ENCODE assay signal across 11 cellular contexts in the genomic region with DNA sequence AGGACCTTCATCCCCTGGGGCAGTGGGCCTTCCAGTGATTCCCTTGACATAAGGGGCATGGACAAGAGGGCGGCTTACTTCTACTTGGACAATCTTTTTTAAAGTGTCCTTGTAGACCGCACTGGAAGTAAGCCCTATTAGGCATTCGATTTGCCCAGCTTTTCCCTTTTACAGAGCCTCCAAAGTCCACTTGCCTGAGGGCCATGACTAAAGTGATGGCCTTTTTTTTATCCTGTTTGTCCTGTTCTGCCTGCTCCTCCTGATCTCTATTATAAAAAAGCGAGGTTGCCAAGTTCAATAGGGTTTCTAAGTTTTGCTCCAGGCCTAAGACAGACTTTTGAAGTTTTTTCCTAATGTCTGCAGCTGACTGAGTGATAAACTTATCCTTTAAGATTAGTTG. TPM values are rescaled to one million over a fixed set of nuclear protein-coding genes. Genes with fewer than 3 reads are reported as not detected.
DNase-seq lines count a peak whose midpoint lies in the region; ATAC-seq, FAIRE-seq and TF ChIP-seq lines count a peak whose summit lies in the region.
"Not testable (repeated sequence)": the region's sequence is repeated elsewhere in the genome, so short reads cannot be mapped to it uniquely, and the experiment has no call there.
"Had no signal": no experiment of that assay in that cellular context is flagged by ENCODE, and none has a peak within 500 bp of the region (broad histone marks: within the 10 kb centered on the region; RNA-seq: fewer than 3 reads in every experiment).

No MANE protein-coding gene starts in this region.

- peak overlapping the region; percentile 81 for H3K27ac Mint-ChIP-seq in mesothelial cell of epicardium
- peak overlapping the region; percentile 95 for H3K27ac Mint-ChIP-seq in type B pancreatic cell

- not testable (repeated sequence) for H3K4me3 ChIP-seq in PC-3 (ENCODE audit: low read length); bronchial epithelial cell (ENCODE audit: low read depth, low read length)

- H3K4me1 ChIP-seq in PC-3 (ENCODE audit: insufficient read depth, low read length): peaks cover 21% of the 10 kb centered on the region

- H3K4me3 Mint-ChIP-seq in mesothelial cell of epicardium: not testable (repeated sequence)
- peak overlapping the region; percentile 44 for H3K4me3 Mint-ChIP-seq in type B pancreatic cell

- not testable (repeated sequence) for H3K9me3 ChIP-seq in PC-3 (ENCODE audit: low read length)

- BruUV-seq in PC-3 (replicated peaks; lab: Mats Ljungman, UMichigan): not testable (repeated sequence)

- not testable (repeated sequence) for H4K20me1 ChIP-seq in PC-3 (ENCODE audit: low read length)

- not testable (repeated sequence) for H3F3A ChIP-seq in PC-3 (ENCODE audit: low read length, unreplicated experiment)

- ATAC-seq in PC-3: not testable (repeated sequence)

- not testable (repeated sequence) for H3K27me3 Mint-ChIP-seq in mesothelial cell of epicardium (ENCODE audit: low read depth); type B pancreatic cell

- H3K36me3 ChIP-seq in PC-3 (ENCODE audit: low read depth, low read length); bronchial epithelial cell (ENCODE audit: control insufficient read depth, insufficient read depth, low read length): not testable (repeated sequence)

- peak; percentile 68 for DNase-seq in ELF-1 (ENCODE audit: low read depth, low spot score)
- peak; percentile 91 for DNase-seq in PC-3
- peak; percentile 31 for DNase-seq in SIG-M5 treated with dmso at 0.1 percent for 504 hours (lab: John Stamatoyannopoulos, UW; ENCODE audit: unreplicated experiment)
- peak; percentile 21 for DNase-seq in bronchial epithelial cell (ENCODE audit: low read depth)
- DNase-seq in mesothelial cell of epicardium (ENCODE audit: low spot score in 2 of 2, unreplicated experiment in 2 of 2); type B pancreatic cell (ENCODE audit: extremely low spot score, unreplicated experiment): not testable (repeated sequence)

- not testable (repeated sequence) for FAIRE-seq in bronchial epithelial cell (lab: Jason Lieb, UNC)

- H3K79me2 ChIP-seq in PC-3 (ENCODE audit: low read length): not testable (repeated sequence)

- H3K9ac ChIP-seq in PC-3 (ENCODE audit: low read length): not testable (repeated sequence)

- CTCF ChIA-PET in PC-3 (lab: Charles Lee): not testable (repeated sequence)

- peak overlapping the region; percentile 35; the same call in 1 of the 2 replicates for H3K4me2 ChIP-seq in PC-3 (ENCODE audit: low read length)

- TF ChIP-seq CTCF in 22Rv1 (IDR thresholded peaks at IDR 0.05); PC-3 (conservative IDR thresholded peaks at IDR 0.05; ENCODE audit: low read depth, low read length); bronchial epithelial cell (IDR thresholded peaks at IDR 0.05; ENCODE audit: insufficient read depth, low read length, severe bottlenecking); mesothelial cell of epicardium (IDR thresholded peaks at IDR 0.05; ENCODE audit: unreplicated experiment); type B pancreatic cell (conservative IDR thresholded peaks at IDR 0.05): not testable (repeated sequence)

- H3K9me2 ChIP-seq in PC-3 (replicated peaks; ENCODE audit: low read length): not testable (repeated sequence)

- H3K4me1 Mint-ChIP-seq in mesothelial cell of epicardium: peaks cover 61% of the 10 kb centered on the region
- peaks cover 22% of the 10 kb centered on the region for H3K4me1 Mint-ChIP-seq in type B pancreatic cell (ENCODE audit: unreplicated experiment)

- POLR2A ChIA-PET in PC-3 (lab: Charles Lee; ENCODE audit: unreplicated experiment): not testable (repeated sequence)

- H3K27ac ChIP-seq in 22Rv1: peak overlapping the region; percentile 33; the same call in 1 of the 2 replicates
- H3K27ac ChIP-seq in PC-3 (ENCODE audit: low read length): peak overlapping the region; percentile 46

- intact Hi-C loops in PC-3 (cut with micrococcal nuclease): not testable (repeated sequence)

- H2AFZ ChIP-seq in PC-3 (ENCODE audit: low read length): not testable (repeated sequence)

- H3K36me3 Mint-ChIP-seq in mesothelial cell of epicardium, type B pancreatic cell: not testable (repeated sequence)

- H3K27me3 ChIP-seq in PC-3 (ENCODE audit: low read length); bronchial epithelial cell (ENCODE audit: control insufficient read depth, insufficient read depth, low read length): not testable (repeated sequence)

- H3K9me3 Mint-ChIP-seq in mesothelial cell of epicardium: not testable (repeated sequence)
- H3K9me3 Mint-ChIP-seq in type B pancreatic cell: peaks cover 28% of the 10 kb centered on the region

RNA-seq across cellular contexts. Expression of gene IGSF5, which starts 2.4 kb away (rescaled TPM):
- total RNA-seq in PC-3 (2014; rRNA removed) (not detected in 2 replicates), bronchial epithelial cell (not detected in 2 replicates), mesothelial cell of epicardium (2.2 to 2.5 TPM (median 2.2 TPM) in 3 replicates), type B pancreatic cell (ENCODE audit: low replicate concordance) (1.5 TPM in 2 replicates)
- total RNA-seq: CD4-positive, alpha-beta T cell; CD8-positive, alpha-beta memory T cell; GM12878; GM23248 had no signal
